ENCODE assay signal across 19 cellular contexts in the genomic region with DNA sequence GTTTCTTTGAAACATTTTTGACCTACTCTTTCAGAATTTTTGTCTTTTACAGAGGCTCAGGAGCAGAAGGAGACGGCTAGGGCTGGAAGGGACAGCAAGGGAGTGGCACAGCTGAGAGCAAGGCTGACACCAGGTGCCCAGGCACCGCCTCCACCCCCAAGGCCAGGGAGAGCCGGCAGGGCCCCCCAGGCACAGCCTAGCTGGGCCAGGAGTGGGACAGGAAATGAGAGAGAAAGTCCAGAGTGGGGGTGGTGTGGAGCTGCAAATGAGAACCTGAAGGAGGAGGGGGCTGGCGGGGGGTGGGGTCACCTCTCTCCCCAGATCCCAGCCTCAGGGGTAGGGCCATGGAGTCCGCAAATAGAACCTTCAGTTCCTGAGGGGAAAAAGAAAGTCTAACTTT.
DNase-seq lines count a peak whose midpoint lies in the region; ATAC-seq and TF ChIP-seq lines count a peak whose summit lies in the region.
"Had no signal": no experiment of that assay in that cellular context is flagged by ENCODE, and none has a peak within 500 bp of the region (broad histone marks: within the 10 kb centered on the region; RNA-seq: fewer than 3 reads in every experiment).

No MANE protein-coding gene starts in this region.

- no peak overlapping the region for H3K4me3 Mint-ChIP-seq in neural progenitor cell
- H3K4me3 Mint-ChIP-seq in stimulated activated memory B cell treated with anti-CD40 and anti-IgM and Interleukin-4, amounts not matched to agents 10 μg/mL and 1 μg/mL and 100 μg/mL, for 72 hours: no peak overlapping the region

- H3K79me2 ChIP-seq in OCI-LY3 (ENCODE audit: low read length) (no peaks in the 10 kb centered on the region), neural progenitor cell (ENCODE audit: low read depth) (no peaks in the 10 kb centered on the region)

- H3K27me3 ChIP-seq in H7 (ENCODE audit: control insufficient read depth, insufficient read depth, low read length) (no peaks in the 10 kb centered on the region), OCI-LY3 (ENCODE audit: low read depth, low read length) (peaks cover 5% of the 10 kb centered on the region; the same call in 1 of the 2 replicates), neural progenitor cell (no peaks in the 10 kb centered on the region)

- no peaks in the 10 kb centered on the region for H3K9me3 Mint-ChIP-seq in neural progenitor cell
- no peaks in the 10 kb centered on the region for H3K9me3 Mint-ChIP-seq in stimulated activated memory B cell treated with anti-CD40 and anti-IgM and Interleukin-4, amounts not matched to agents 10 μg/mL and 1 μg/mL and 100 μg/mL, for 72 hours

- H3K27ac ChIP-seq in OCI-LY3 (ENCODE audit: low read length) (no peak overlapping the region), neural progenitor cell (no peak overlapping the region)
- H3K27ac ChIP-seq: HL-60, KMS-11 had no signal

- peak overlapping the region; percentile 74 for H3K4me2 ChIP-seq in OCI-LY3 (ENCODE audit: low read length)
- no peak overlapping the region for H3K4me2 ChIP-seq in neural progenitor cell
- H3K4me2 ChIP-seq: KMS-11 had no signal

- H3K9me3 ChIP-seq in OCI-LY3 (ENCODE audit: insufficient read depth, low read length): no peaks in the 10 kb centered on the region
- no peaks in the 10 kb centered on the region for H3K9me3 ChIP-seq in neural progenitor cell (ENCODE audit: low read depth)
- H3K9me3 ChIP-seq: HAP-1 had no signal

- H4K20me1 ChIP-seq in OCI-LY3 (ENCODE audit: insufficient read depth, low read length): no peaks in the 10 kb centered on the region
- H4K20me1 ChIP-seq in neural progenitor cell (ENCODE audit: low read depth): no peaks in the 10 kb centered on the region

- H3K4me3 ChIP-seq in H7 (ENCODE audit: insufficient read depth, low read depth, low read length) (no peak overlapping the region), OCI-LY3 (ENCODE audit: low read length) (no peak overlapping the region), neural progenitor cell (no peak overlapping the region)
- H3K4me3 ChIP-seq: HAP-1 had no signal

- TF ChIP-seq CTCF in OCI-LY3 (IDR thresholded peaks at IDR 0.05; ENCODE audit: low read depth, low read length) (no peak), neural progenitor cell (IDR thresholded peaks at IDR 0.05) (no peak)

- no peaks in the 10 kb centered on the region for H3K36me3 Mint-ChIP-seq in neural progenitor cell
- no peaks in the 10 kb centered on the region for H3K36me3 Mint-ChIP-seq in stimulated activated memory B cell treated with anti-CD40 and anti-IgM and Interleukin-4, amounts not matched to agents 10 μg/mL and 1 μg/mL and 100 μg/mL, for 72 hours

- H3K4me1 Mint-ChIP-seq in neural progenitor cell: peaks cover 39% of the 10 kb centered on the region
- H3K4me1 Mint-ChIP-seq in stimulated activated memory B cell treated with anti-CD40 and anti-IgM and Interleukin-4, amounts not matched to agents 10 μg/mL and 1 μg/mL and 100 μg/mL, for 72 hours: peaks cover 15% of the 10 kb centered on the region

- no peaks in the 10 kb centered on the region for H3F3A ChIP-seq in neural progenitor cell (ENCODE audit: low read depth)

- H3K9ac ChIP-seq in OCI-LY3 (ENCODE audit: low read length) (no peak overlapping the region), neural progenitor cell (no peak overlapping the region)
- H3K9ac ChIP-seq: KMS-11 had no signal

- no peak overlapping the region for H3K27ac Mint-ChIP-seq in neural progenitor cell
- no peak overlapping the region for H3K27ac Mint-ChIP-seq in stimulated activated memory B cell treated with anti-CD40 and anti-IgM and Interleukin-4, amounts not matched to agents 10 μg/mL and 1 μg/mL and 100 μg/mL, for 72 hours

- peaks cover 48% of the 10 kb centered on the region for H3K4me1 ChIP-seq in OCI-LY3 (ENCODE audit: low read length)
- peaks cover 14% of the 10 kb centered on the region for H3K4me1 ChIP-seq in neural progenitor cell
- H3K4me1 ChIP-seq: HAP-1 had no signal

- peaks cover 4% of the 10 kb centered on the region for H3K27me3 Mint-ChIP-seq in neural progenitor cell (ENCODE audit: insufficient read depth, low read depth)
- H3K27me3 Mint-ChIP-seq in stimulated activated memory B cell treated with anti-CD40 and anti-IgM and Interleukin-4, amounts not matched to agents 10 μg/mL and 1 μg/mL and 100 μg/mL, for 72 hours: peaks cover 8% of the 10 kb centered on the region

- peak; percentile 76 for DNase-seq in H7
- DNase-seq in iPS-NIHi11 (ENCODE audit: low spot score): peak; percentile 42
- DNase-seq in neural progenitor cell (ENCODE audit: low spot score): no peak
- no peak for DNase-seq in GF-D8 (lab: John Stamatoyannopoulos, UW)
- DNase-seq: COR-L47, NCI-H1105 treated with DMSO at 0.1 percent for 48 hours, NCI-H187, NCI-H69 had no signal

- no peaks in the 10 kb centered on the region for H3K36me3 ChIP-seq in H7 (replicated peaks; ENCODE audit: control insufficient read depth, insufficient read depth, low read length)
- H3K36me3 ChIP-seq in OCI-LY3 (replicated peaks; ENCODE audit: low read depth, low read length): no peaks in the 10 kb centered on the region
- H3K36me3 ChIP-seq in neural progenitor cell: no peaks in the 10 kb centered on the region
- H3K36me3 ChIP-seq: HAP-1 had no signal

- ATAC-seq in stimulated activated memory B cell treated with anti-CD40 and anti-IgM and Interleukin-4, amounts not matched to agents 10 μg/mL and 1 μg/mL and 100 μg/mL, for 72 hours: no peak
- ATAC-seq in HG02884 (IDR thresholded peaks at IDR 0.05; ENCODE audit: unreplicated experiment) (no peak), HG02885 (IDR thresholded peaks at IDR 0.05; ENCODE audit: poor library complexity, unreplicated experiment) (no peak)
- ATAC-seq: HepG2, Panc1, Right ventricle myocardium inferior, SK-N-SH treated with all-trans-retinoic acid at 6 μM for 48 hours had no signal

- no peak overlapping the region for H2AFZ ChIP-seq in OCI-LY3 (ENCODE audit: low read depth, low read length)
- peak overlapping the region; percentile 59 for H2AFZ ChIP-seq in neural progenitor cell (replicated peaks)

Comparison
In these comparisons a context has a peak if more than half of its experiments do, and no peak if none do; other contexts are left out.
1. DNase-seq: peak in H7 (single experiment) and iPS-NIHi11 (single experiment); none in neural progenitor cell (single experiment) and GF-D8 (single experiment).